23 cellular contexts compared by ENCODE assay signal in genomic region chr7:68288099-68288498, GRCh38.
DNase-seq lines count a peak whose midpoint lies in the region; ATAC-seq and TF ChIP-seq lines count a peak whose summit lies in the region.
"Had no signal": no experiment of that assay in that cellular context is flagged by ENCODE, and none has a peak within 500 bp of the region (broad histone marks: within the 10 kb centered on the region; RNA-seq: fewer than 3 reads in every experiment).

No MANE protein-coding gene starts in this region.

- ATAC-seq in SK-N-SH treated with all-trans-retinoic acid at 6 μM for 48 hours: no peak; the same call in 2 of the 3 replicates
- ATAC-seq: activated T-cell treated with anti-CD3 and anti-CD28 coated beads, Interleukin-2, amount 50 U/mL, for 72 hours; heart left ventricle; right cardiac atrium had no signal

- DNase-seq in COR-L47 (lab: John Stamatoyannopoulos, UW) (peak; percentile 81), NCI-H146 (lab: John Stamatoyannopoulos, UW) (peak; percentile 34), NCI-H345 (lab: John Stamatoyannopoulos, UW) (peak; percentile 71), DMS53 treated with DMSO at 0.1 percent for 48 hours (lab: John Stamatoyannopoulos, UW; ENCODE audit: unreplicated experiment) (no peak), activated T-cell treated with anti-CD3 and anti-CD28 coated beads for 4 hours (no peak), GDM1 (lab: John Stamatoyannopoulos, UW) (no peak)
- DNase-seq in activated effector memory CD4-positive, alpha-beta T cell treated with Interleukin-2 at 50 U/mL for 16 hours: no peak
- DNase-seq: activated CD4-positive, alpha-beta T cell treated with anti-CD3 and anti-CD28 coated beads, Interleukin-2, amount 50 U/mL, for 1 hour; activated CD4-positive, CD25-positive, alpha-beta regulatory T cell; activated naive CD4-positive, alpha-beta T cell treated with anti-CD3 and anti-CD28 coated beads for 36 hours; activated T-cell treated with anti-CD3 and anti-CD28 coated beads, Interleukin-2, amount 50 U/mL, for 72 hours; CD4-positive, CD25-positive, alpha-beta regulatory T cell; dermis blood vessel endothelial cell; EL; foreskin melanocyte; heart left ventricle; KG1; NCI-H226; PC-9; right cardiac atrium; stimulated activated naive CD4-positive, alpha-beta T cell treated with Interleukin-2 at 50 U/mL for 16 hours; testis had no signal

TF ChIP-seq in SK-N-SH treated with all-trans-retinoic acid at 6 μM for 48 hours, 23 proteins besides CTCF, POLR2A, EP300 and RAD21:
- TF ChIP-seq PPARA (CRISPR knock-in tag; IDR thresholded peaks at IDR 0.05; ENCODE audit: borderline replicate concordance) (peak; percentile 47; the same call in 1 of the 2 replicates), BACH2 (CRISPR knock-in tag; IDR thresholded peaks at IDR 0.05; ENCODE audit: borderline replicate concordance) (no peak), TSHZ2 (CRISPR knock-in tag; IDR thresholded peaks at IDR 0.05) (peak; percentile 96), RARB (CRISPR knock-in tag; IDR thresholded peaks at IDR 0.05) (no peak), ESRRG (CRISPR knock-in tag; IDR thresholded peaks at IDR 0.05) (no peak), CREB5 (CRISPR knock-in tag; IDR thresholded peaks at IDR 0.05; ENCODE audit: low read depth) (no peak), ZNF8 (CRISPR knock-in tag; IDR thresholded peaks at IDR 0.05) (peak; percentile 35; the same call in 1 of the 2 replicates), ZFP30 (CRISPR knock-in tag; IDR thresholded peaks at IDR 0.05) (no peak), TCF4 (CRISPR knock-in tag; IDR thresholded peaks at IDR 0.05; ENCODE audit: borderline replicate concordance) (peak; percentile 99)

Comparison
In these comparisons a context has a peak if more than half of its experiments do, and no peak if none do; other contexts are left out.
1. DNase-seq: peak in COR-L47 (single experiment), NCI-H146 (single experiment) and NCI-H345 (single experiment); none in DMS53 treated with DMSO at 0.1 percent for 48 hours (single experiment), activated effector memory CD4-positive, alpha-beta T cell treated with Interleukin-2 at 50 U/mL for 16 hours (single experiment), activated T-cell treated with anti-CD3 and anti-CD28 coated beads for 4 hours (single experiment) and GDM1 (single experiment).